Comparison of ENCODE assay signal across 23 cellular contexts in the genomic region with DNA sequence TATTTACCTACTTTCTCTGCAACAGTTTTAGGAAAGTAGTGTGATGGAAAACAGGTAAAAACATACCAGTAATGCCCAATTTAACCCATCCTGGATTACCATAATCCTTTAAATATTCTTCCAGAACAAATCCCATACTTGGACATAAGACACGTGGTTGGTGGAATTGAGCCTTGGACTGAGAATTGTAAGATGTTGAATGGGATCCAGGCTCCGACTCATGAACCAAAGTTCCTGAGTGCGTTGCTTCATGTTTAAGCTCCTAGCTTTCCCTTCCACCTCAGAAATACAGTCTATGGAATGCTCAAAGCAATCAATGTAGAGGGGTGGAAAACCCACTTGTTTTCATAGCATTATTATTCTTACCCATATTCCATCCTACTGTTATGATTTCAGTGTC.
A peak's percentile ranks its signal among the peaks of the same experiment; 100 is the strongest.
DNase-seq lines count a peak whose midpoint lies in the region; ATAC-seq and TF ChIP-seq lines count a peak whose summit lies in the region.
"Had no signal": no experiment of that assay in that cellular context is flagged by ENCODE, and none has a peak within 500 bp of the region (broad histone marks: within the 10 kb centered on the region; RNA-seq: fewer than 3 reads in every experiment).

No MANE protein-coding gene starts in this region.

- H3K4me1 ChIP-seq in Karpas-422 (ENCODE audit: low read length) (no peaks in the 10 kb centered on the region), tibial nerve (peaks cover 0 to 18% (median 0%) of the 10 kb centered on the region in 4 donors)
- H3K4me1 ChIP-seq: BLaER1 treated with 17β-estradiol and CSF1 and Interleukin-3, amounts not matched to agents 10 nM and 100 nM had no signal

- in situ Hi-C loops in astrocyte of the spinal cord (cut with HindIII; ENCODE audit: low sequenced_read_pairs) = no loop called here

- H3K36me3 ChIP-seq in MG63 (no peaks in the 10 kb centered on the region), Karpas-422 (ENCODE audit: insufficient read depth, low read length) (no peaks in the 10 kb centered on the region), tibial nerve (no peaks in the 10 kb centered on the region)
- H3K36me3 ChIP-seq: BLaER1 treated with 17β-estradiol and CSF1 and Interleukin-3, amounts not matched to agents 10 nM and 100 nM had no signal

- no peaks in the 10 kb centered on the region for H3K27me3 ChIP-seq in MG63
- no peaks in the 10 kb centered on the region for H3K27me3 ChIP-seq in Karpas-422 (ENCODE audit: low read length)
- no peaks in the 10 kb centered on the region for H3K27me3 ChIP-seq in tibial nerve
- H3K27me3 ChIP-seq: BLaER1 treated with 17β-estradiol and CSF1 and Interleukin-3, amounts not matched to agents 10 nM and 100 nM had no signal

- no peaks in the 10 kb centered on the region for H4K20me1 ChIP-seq in Karpas-422 (ENCODE audit: insufficient read depth, low read depth, low read length)
- H4K20me1 ChIP-seq: BLaER1 treated with 17β-estradiol and CSF1 and Interleukin-3, amounts not matched to agents 10 nM and 100 nM had no signal

- 62 to 89% methylated on average over 3 of the region's 3 CpGs for WGBS in tibial nerve, 2 donors

- H3K9ac ChIP-seq in Karpas-422 (ENCODE audit: low read length) = no peak overlapping the region
- H3K9ac ChIP-seq: BLaER1 treated with 17β-estradiol and CSF1 and Interleukin-3, amounts not matched to agents 10 nM and 100 nM had no signal

- ATAC-seq in HG02970 (IDR thresholded peaks at IDR 0.05; ENCODE audit: low FRiP score, unreplicated experiment) = no peak
- ATAC-seq: HCT116, HepG2, K562 had no signal

- no peak overlapping the region for H3K4me3 ChIP-seq in MG63
- no peak overlapping the region for H3K4me3 ChIP-seq in astrocyte of the spinal cord (ENCODE audit: low read depth, low read length)
- no peak overlapping the region for H3K4me3 ChIP-seq in Karpas-422 (ENCODE audit: low read length)
- H3K4me3 ChIP-seq in tibial nerve = no peak overlapping the region
- H3K4me3 ChIP-seq: BLaER1 treated with 17β-estradiol and CSF1 and Interleukin-3, amounts not matched to agents 10 nM and 100 nM; K562 had no signal

- TF ChIP-seq EP300 in tibial nerve (IDR thresholded peaks at IDR 0.05) = no peak

- H3K9me2 ChIP-seq in Karpas-422 (replicated peaks; ENCODE audit: insufficient read depth, low read length) = no peaks in the 10 kb centered on the region

- H2AFZ ChIP-seq in Karpas-422 (ENCODE audit: low read length) = no peak overlapping the region

- no peak overlapping the region for H3K4me2 ChIP-seq in Karpas-422 (ENCODE audit: low read depth, low read length, poor library complexity, severe bottlenecking)
- H3K4me2 ChIP-seq: BLaER1 treated with 17β-estradiol and CSF1 and Interleukin-3, amounts not matched to agents 10 nM and 100 nM had no signal

- H3K79me2 ChIP-seq in Karpas-422 (ENCODE audit: low read length) = no peaks in the 10 kb centered on the region

- H3K9me3 ChIP-seq in MG63 = no peaks in the 10 kb centered on the region
- no peaks in the 10 kb centered on the region for H3K9me3 ChIP-seq in Karpas-422 (ENCODE audit: low read length)
- no peaks in the 10 kb centered on the region for H3K9me3 ChIP-seq in tibial nerve

- DNase-seq in EH (ENCODE audit: low read depth) (peak; percentile 27), MG63 (peak; percentile 59), astrocyte of the spinal cord (ENCODE audit: low read depth, low spot score) (peak; percentile 52), renal cortical epithelial cell (ENCODE audit: low read depth) (peak; percentile 44), Karpas-422 (no peak), tibial nerve (ENCODE audit: low spot score in 2 of 2) (no peak)
- DNase-seq in stimulated activated CD8-positive, alpha-beta memory T cell treated with anti-CD3 and anti-CD28 coated beads, Interleukin-4, amount 100 ng/mL, for 48 hours = no peak
- DNase-seq: AML-193; CD4-positive, alpha-beta T cell; COR-L47; DMS53; GDM1; MM.1S; NCI-H1694; NCI-H2029 treated with DMSO at 0.1 percent for 48 hours; NCI-H526 treated with DMSO at 0.1 percent for 48 hours; SHP77 had no signal

- no peak for TF ChIP-seq POLR2A in tibial nerve (IDR thresholded peaks at IDR 0.05)

- TF ChIP-seq CTCF in astrocyte of the spinal cord (IDR thresholded peaks at IDR 0.05; ENCODE audit: low read depth, low read length) (no peak), tibial nerve (IDR thresholded peaks at IDR 0.05) (no peak)

- H3K27ac ChIP-seq in Karpas-422 (ENCODE audit: low read length) = no peak overlapping the region
- no peak overlapping the region for H3K27ac ChIP-seq in tibial nerve
- H3K27ac ChIP-seq: BLaER1 treated with 17β-estradiol and CSF1 and Interleukin-3, amounts not matched to agents 10 nM and 100 nM; RWPE1 had no signal

Comparison
In these comparisons a context has a peak if more than half of its experiments do, and no peak if none do; other contexts are left out.
1. DNase-seq: peak in EH (single experiment), MG63 (single experiment), astrocyte of the spinal cord (single experiment) and renal cortical epithelial cell (single experiment); none in Karpas-422 (single experiment), tibial nerve (0 of 2) and stimulated activated CD8-positive, alpha-beta memory T cell treated with anti-CD3 and anti-CD28 coated beads, Interleukin-4, amount 100 ng/mL, for 48 hours (single experiment).